13 cellular contexts compared by ENCODE assay signal in genomic region chr14:49483266-49483665, GRCh38.
A peak's percentile ranks its signal among the peaks of the same experiment; 100 is the strongest.
DNase-seq lines count a peak whose midpoint lies in the region; ATAC-seq and TF ChIP-seq lines count a peak whose summit lies in the region.
"Had no signal": no experiment of that assay in that cellular context is flagged by ENCODE, and none has a peak within 500 bp of the region (broad histone marks: within the 10 kb centered on the region; RNA-seq: fewer than 3 reads in every experiment).

No MANE protein-coding gene starts in this region.

- H3K27me3 Mint-ChIP-seq in activated T-cell treated with anti-CD3 and anti-CD28 coated beads, Interleukin-2, amount 50 U/mL, for 24 hours = no peaks in the 10 kb centered on the region
- peaks cover 13% of the 10 kb centered on the region for H3K27me3 Mint-ChIP-seq in activated T-cell treated with anti-CD3 and anti-CD28 coated beads, Interleukin-2, amount 50 U/mL, for 4 hours (ENCODE audit: low read depth)

- H3K9me3 ChIP-seq in thyroid gland = no peaks in the 10 kb centered on the region
- H3K9me3 ChIP-seq: gastrocnemius medialis had no signal

- intact Hi-C loops in thyroid gland (cut with DNase I) = no loop called here

- no peak for DNase-seq in activated T-cell treated with anti-CD3 and anti-CD28 coated beads, Interleukin-2, amount 50 U/mL, for 24 hours
- DNase-seq in activated T-cell treated with anti-CD3 and anti-CD28 coated beads, Interleukin-2, amount 50 U/mL, for 4 hours = no peak
- DNase-seq in effector CD4-positive, alpha-beta T cell = no peak
- DNase-seq in NCI-H146 (lab: John Stamatoyannopoulos, UW) (no peak), NCI-H2227 (lab: John Stamatoyannopoulos, UW; ENCODE audit: unreplicated experiment) (no peak), thyroid gland (no peak)
- DNase-seq: ACHN, dermis blood vessel endothelial cell, gastrocnemius medialis, NCI-H187 treated with DMSO at 0.1 percent for 48 hours had no signal

- H3K27ac ChIP-seq in thyroid gland = no peak overlapping the region
- H3K27ac ChIP-seq: gastrocnemius medialis had no signal

- no peak for TF ChIP-seq POLR2A in thyroid gland (IDR thresholded peaks at IDR 0.05)

- no peaks in the 10 kb centered on the region for H3K36me3 ChIP-seq in thyroid gland
- H3K36me3 ChIP-seq: gastrocnemius medialis had no signal

- H3K27me3 ChIP-seq in thyroid gland = no peaks in the 10 kb centered on the region
- H3K27me3 ChIP-seq: gastrocnemius medialis had no signal

- no peak overlapping the region for H3K4me3 ChIP-seq in thyroid gland (replicated peaks in 1 of 3)
- H3K4me3 ChIP-seq: gastrocnemius medialis had no signal

- H3K4me3 Mint-ChIP-seq in activated T-cell treated with anti-CD3 and anti-CD28 coated beads, Interleukin-2, amount 50 U/mL, for 24 hours = no peak overlapping the region
- H3K4me3 Mint-ChIP-seq in activated T-cell treated with anti-CD3 and anti-CD28 coated beads, Interleukin-2, amount 50 U/mL, for 4 hours = no peak overlapping the region
- H3K4me3 Mint-ChIP-seq: T-helper 2 cell treated with Interferon-gamma antibody and Interleukin-4, amounts not matched to agents 5 μg/mL and 100 μg/mL, for 36 hours had no signal

- no peak for TF ChIP-seq CTCF in thyroid gland (IDR thresholded peaks at IDR 0.05)

- no peak for ATAC-seq in activated T-cell treated with anti-CD3 and anti-CD28 coated beads, Interleukin-2, amount 50 U/mL, for 4 hours
- ATAC-seq in GM21737 (IDR thresholded peaks at IDR 0.05; ENCODE audit: unreplicated experiment) (peak; percentile 86), HG03196 (IDR thresholded peaks at IDR 0.05; ENCODE audit: unreplicated experiment) (peak; percentile 93)
- ATAC-seq: gastrocnemius medialis had no signal

- 44 to 72% methylated on average over 1 of the region's 1 CpG for WGBS in thyroid gland, 2 donors

- peak overlapping the region; percentile 3 for H3K27ac Mint-ChIP-seq in activated T-cell treated with anti-CD3 and anti-CD28 coated beads, Interleukin-2, amount 50 U/mL, for 24 hours
- H3K27ac Mint-ChIP-seq: T-helper 2 cell treated with Interferon-gamma antibody and Interleukin-4, amounts not matched to agents 5 μg/mL and 100 μg/mL, for 36 hours had no signal

- H3K4me1 ChIP-seq in thyroid gland = no peaks in the 10 kb centered on the region
- H3K4me1 ChIP-seq: gastrocnemius medialis had no signal

- peaks cover 13% of the 10 kb centered on the region for H3K4me1 Mint-ChIP-seq in activated T-cell treated with anti-CD3 and anti-CD28 coated beads, Interleukin-2, amount 50 U/mL, for 24 hours (ENCODE audit: low read depth)
- no peaks in the 10 kb centered on the region for H3K4me1 Mint-ChIP-seq in activated T-cell treated with anti-CD3 and anti-CD28 coated beads, Interleukin-2, amount 50 U/mL, for 4 hours (ENCODE audit: low read depth)

- peaks cover 4% of the 10 kb centered on the region for H3K9me3 Mint-ChIP-seq in activated T-cell treated with anti-CD3 and anti-CD28 coated beads, Interleukin-2, amount 50 U/mL, for 24 hours
- H3K9me3 Mint-ChIP-seq in activated T-cell treated with anti-CD3 and anti-CD28 coated beads, Interleukin-2, amount 50 U/mL, for 4 hours = peaks cover 6% of the 10 kb centered on the region

- no peaks in the 10 kb centered on the region for H3K36me3 Mint-ChIP-seq in activated T-cell treated with anti-CD3 and anti-CD28 coated beads, Interleukin-2, amount 50 U/mL, for 24 hours (ENCODE audit: low read depth)
- no peaks in the 10 kb centered on the region for H3K36me3 Mint-ChIP-seq in activated T-cell treated with anti-CD3 and anti-CD28 coated beads, Interleukin-2, amount 50 U/mL, for 4 hours (ENCODE audit: insufficient read depth)

Comparison
In these comparisons a context has a peak if more than half of its experiments do, and no peak if none do; other contexts are left out.
1. ATAC-seq: peak in GM21737 (single experiment) and HG03196 (single experiment); none in activated T-cell treated with anti-CD3 and anti-CD28 coated beads, Interleukin-2, amount 50 U/mL, for 4 hours (0 of 2).